In the genomic region with DNA sequence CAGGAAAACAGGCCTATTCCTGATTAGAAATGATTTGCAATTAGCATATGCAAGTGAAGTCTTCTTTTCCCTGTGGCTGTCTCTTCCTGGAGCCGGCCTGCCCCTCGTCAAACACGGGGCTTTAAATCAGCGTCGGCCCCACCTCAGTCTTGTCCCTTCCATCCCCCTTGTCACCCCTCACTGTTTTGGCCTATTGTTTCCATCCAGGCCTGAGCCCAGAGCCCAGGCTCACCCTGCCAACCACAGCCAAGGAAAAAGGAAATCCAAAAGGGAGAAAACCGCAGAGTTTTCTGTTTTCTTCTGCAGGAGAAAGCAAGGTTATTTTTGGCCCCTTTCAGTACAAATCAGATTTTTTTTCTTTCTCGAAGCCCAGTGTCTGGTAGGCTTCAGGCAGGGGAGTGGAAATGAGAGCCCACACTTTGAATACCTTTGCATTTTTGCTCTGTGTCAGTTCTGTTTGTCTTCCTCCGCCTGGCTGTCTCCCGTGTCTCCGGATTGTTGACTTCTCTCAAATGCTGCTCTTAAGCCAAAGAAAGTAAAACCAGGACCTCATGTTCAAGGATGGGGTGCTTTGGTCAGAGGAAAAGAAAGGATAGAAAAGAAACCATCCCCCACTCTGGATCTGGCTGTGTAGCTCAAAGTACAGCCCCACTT, we compare ENCODE assay signal across 17 cellular contexts.
DNase-seq lines count a peak whose midpoint lies in the region; ATAC-seq and TF ChIP-seq lines count a peak whose summit lies in the region.
"Had no signal": no experiment of that assay in that cellular context is flagged by ENCODE, and none has a peak within 500 bp of the region (broad histone marks: within the 10 kb centered on the region; RNA-seq: fewer than 3 reads in every experiment).

No MANE protein-coding gene starts in this region.

- H3K4me3 ChIP-seq in brain microvascular endothelial cell (ENCODE audit: low read depth, low read length) = no peak overlapping the region
- no peak overlapping the region for H3K4me3 ChIP-seq in thoracic aorta
- H3K4me3 ChIP-seq: right atrium auricular region had no signal

- ATAC-seq in thoracic aorta (ENCODE audit: insufficient number of reproducible peaks, low FRiP score, low read depth) (no peak), HG02588 (IDR thresholded peaks at IDR 0.05; ENCODE audit: unreplicated experiment) (no peak)
- ATAC-seq: activated CD8-positive, alpha-beta memory T cell treated with anti-CD3 and anti-CD28 coated beads, Interleukin-2, amount 10 ng/mL, durations not matched to agents 7 days and 5 days; HCT116 had no signal

- H3K4me1 ChIP-seq in thoracic aorta (ENCODE audit: control insufficient read depth in 1 of 2, low read depth in 2 of 2) = peaks cover 11 to 36% of the 10 kb centered on the region in 2 donors
- H3K4me1 ChIP-seq: right atrium auricular region had no signal

- DNase-seq in M059J (ENCODE audit: low read depth) = peak; percentile 34
- DNase-seq in brain microvascular endothelial cell = no peak
- DNase-seq in kidney glomerular epithelial cell (lab: John Stamatoyannopoulos, UW) = peak; percentile 21
- no peak for DNase-seq in thoracic aorta (ENCODE audit: low spot score)
- no peak for DNase-seq in NOMO-1 (lab: John Stamatoyannopoulos, UW; ENCODE audit: unreplicated experiment in 2 of 2)
- DNase-seq in DMS 273 (lab: John Stamatoyannopoulos, UW; ENCODE audit: unreplicated experiment) = no peak
- DNase-seq: activated CD4-positive, CD25-positive, alpha-beta regulatory T cell treated with anti-CD3 and anti-CD28 coated beads, Interleukin-2, amount 50 U/mL, for 72 hours; activated CD8-positive, alpha-beta memory T cell treated with anti-CD3 and anti-CD28 coated beads, Interleukin-2, amount 10 ng/mL, durations not matched to agents 7 days and 5 days; activated effector memory CD4-positive, alpha-beta T cell treated with Interleukin-2 at 50 U/mL for 16 hours; anterior cingulate cortex; effector CD4-positive, alpha-beta T cell; SHP77 treated with DMSO at 0.1 percent for 48 hours; stimulated activated CD4-positive, alpha-beta T cell treated with anti-CD3 and anti-CD28 coated beads, Interleukin-2, amount 100 ng/mL, for 24 hours; substantia nigra had no signal

- no peaks in the 10 kb centered on the region for H3K36me3 ChIP-seq in brain microvascular endothelial cell (replicated peaks)
- no peaks in the 10 kb centered on the region for H3K36me3 ChIP-seq in thoracic aorta
- H3K36me3 ChIP-seq: right atrium auricular region had no signal

- TF ChIP-seq CTCF in brain microvascular endothelial cell (IDR thresholded peaks at IDR 0.05; ENCODE audit: low read depth, low read length, missing control alignments) (no peak), thoracic aorta (IDR thresholded peaks at IDR 0.05) (no peak)

- H3K27me3 ChIP-seq in brain microvascular endothelial cell (replicated peaks) = no peaks in the 10 kb centered on the region
- no peaks in the 10 kb centered on the region for H3K27me3 ChIP-seq in thoracic aorta (replicated peaks; ENCODE audit: insufficient read depth)
- H3K27me3 ChIP-seq: right atrium auricular region had no signal

- H3K9me3 ChIP-seq in thoracic aorta = no peaks in the 10 kb centered on the region

- peak overlapping the region; percentile 50 for H3K27ac ChIP-seq in brain microvascular endothelial cell
- peak overlapping the region; percentile 29 to 35 for H3K27ac ChIP-seq in thoracic aorta
- H3K27ac ChIP-seq: right atrium auricular region had no signal

- in situ Hi-C loops in brain microvascular endothelial cell (cut with HindIII; ENCODE audit: low pct_ligation_motif_present, low sequenced_read_pairs) = no loop called here

Comparison
In these comparisons a context has a peak if more than half of its experiments do, and no peak if none do; other contexts are left out.
1. DNase-seq: peak in M059J (single experiment) and kidney glomerular epithelial cell (single experiment); none in brain microvascular endothelial cell (single experiment), thoracic aorta (single experiment), NOMO-1 (0 of 2) and DMS 273 (single experiment).